Comparison of ENCODE assay signal across 12 cellular contexts in genomic region chr9:27784999-27785713, GRCh38.
A peak's percentile ranks its signal among the peaks of the same experiment; 100 is the strongest.
DNase-seq lines count a peak whose midpoint lies in the region; ATAC-seq and TF ChIP-seq lines count a peak whose summit lies in the region.
"Had no signal": no experiment of that assay in that cellular context is flagged by ENCODE, and none has a peak within 500 bp of the region (broad histone marks: within the 10 kb centered on the region; RNA-seq: fewer than 3 reads in every experiment).

No MANE protein-coding gene starts in this region.

- TF ChIP-seq POLR2A in adrenal gland (IDR thresholded peaks at IDR 0.05) = no peak

- WGBS in adrenal gland, 4 donors = 37 to 54% (median 54%) methylated on average over 6 of the region's 6 CpGs

- intact Hi-C loops in activated naive CD4-positive, alpha-beta T cell treated with anti-CD3 and anti-CD28 coated beads for 36 hours (cut with micrococcal nuclease) = loop anchor here (2.0 to 10.0 kb wide), 3 partner anchors 58 to 420 kb away; partner anchors contain the start of gene C9orf72
- intact Hi-C loops in activated CD8-positive, alpha-beta T cell treated with anti-CD3 and anti-CD28 coated beads for 36 hours (cut with micrococcal nuclease) = loop anchor here (5.0 kb wide), 1 partner anchor 53 kb away; no protein-coding TSS in a partner anchor
- intact Hi-C loops in adrenal gland (cut with DNase I) = no loop called here

- H3K27ac ChIP-seq in adrenal gland = no peak overlapping the region
- H3K27ac ChIP-seq: dorsolateral prefrontal cortex had no signal

- H3K27me3 ChIP-seq in adrenal gland = no peaks in the 10 kb centered on the region
- H3K27me3 ChIP-seq: dorsolateral prefrontal cortex had no signal

- no peaks in the 10 kb centered on the region for H3K36me3 Mint-ChIP-seq in activated naive CD4-positive, alpha-beta T cell treated with anti-CD3 and anti-CD28 coated beads for 36 hours (ENCODE audit: low read depth)
- no peaks in the 10 kb centered on the region for H3K36me3 Mint-ChIP-seq in activated CD8-positive, alpha-beta T cell treated with anti-CD3 and anti-CD28 coated beads for 36 hours (ENCODE audit: low read depth)
- H3K36me3 Mint-ChIP-seq: naive thymus-derived CD8-positive, alpha-beta T cell had no signal

- CTCF ChIA-PET in activated naive CD4-positive, alpha-beta T cell treated with anti-CD3 and anti-CD28 coated beads for 36 hours (lab: Charles Lee) = no interaction called here
- CTCF ChIA-PET in activated CD8-positive, alpha-beta T cell treated with anti-CD3 and anti-CD28 coated beads for 36 hours (lab: Charles Lee) = interaction anchor here (2.3 kb wide), 1 partner anchor 59 kb away, joined by 6 read pairs; no protein-coding TSS in a partner anchor

- H3K4me3 Mint-ChIP-seq in activated naive CD4-positive, alpha-beta T cell treated with anti-CD3 and anti-CD28 coated beads for 36 hours = no peak overlapping the region
- no peak overlapping the region for H3K4me3 Mint-ChIP-seq in activated CD8-positive, alpha-beta T cell treated with anti-CD3 and anti-CD28 coated beads for 36 hours
- H3K4me3 Mint-ChIP-seq: naive thymus-derived CD8-positive, alpha-beta T cell had no signal

- peaks cover 17% of the 10 kb centered on the region for H3K9me3 Mint-ChIP-seq in activated naive CD4-positive, alpha-beta T cell treated with anti-CD3 and anti-CD28 coated beads for 36 hours
- peaks cover 1% of the 10 kb centered on the region for H3K9me3 Mint-ChIP-seq in activated CD8-positive, alpha-beta T cell treated with anti-CD3 and anti-CD28 coated beads for 36 hours

- H3K9me3 ChIP-seq in adrenal gland (replicated peaks in 1 of 3) = no peaks in the 10 kb centered on the region

- ATAC-seq in HG02970 (IDR thresholded peaks at IDR 0.05; ENCODE audit: low FRiP score, unreplicated experiment) (peak; percentile 51), GM21515 (IDR thresholded peaks at IDR 0.05; ENCODE audit: unreplicated experiment) (no peak)
- peak; percentile 73 for ATAC-seq in activated CD8-positive, alpha-beta T cell treated with anti-CD3 and anti-CD28 coated beads for 36 hours
- ATAC-seq: naive thymus-derived CD8-positive, alpha-beta T cell; Panc1 had no signal

- TF ChIP-seq CTCF in activated CD8-positive, alpha-beta T cell treated with anti-CD3 and anti-CD28 coated beads for 36 hours (IDR thresholded peaks at IDR 0.05) = no peak
- no peak for TF ChIP-seq CTCF in adrenal gland (IDR thresholded peaks at IDR 0.05)

- no peaks in the 10 kb centered on the region for H3K4me1 ChIP-seq in adrenal gland (replicated peaks in 1 of 2)

- no peak overlapping the region for H3K27ac Mint-ChIP-seq in activated naive CD4-positive, alpha-beta T cell treated with anti-CD3 and anti-CD28 coated beads for 36 hours
- peak overlapping the region; percentile 40 for H3K27ac Mint-ChIP-seq in activated CD8-positive, alpha-beta T cell treated with anti-CD3 and anti-CD28 coated beads for 36 hours
- H3K27ac Mint-ChIP-seq: naive thymus-derived CD8-positive, alpha-beta T cell had no signal

- no peaks in the 10 kb centered on the region for H3K36me3 ChIP-seq in adrenal gland (replicated peaks in 1 of 2)

- peaks cover 15% of the 10 kb centered on the region for H3K27me3 Mint-ChIP-seq in activated naive CD4-positive, alpha-beta T cell treated with anti-CD3 and anti-CD28 coated beads for 36 hours (ENCODE audit: low read depth)
- H3K27me3 Mint-ChIP-seq in activated CD8-positive, alpha-beta T cell treated with anti-CD3 and anti-CD28 coated beads for 36 hours = peaks cover 16% of the 10 kb centered on the region

- POLR2A ChIA-PET in activated CD8-positive, alpha-beta T cell treated with anti-CD3 and anti-CD28 coated beads for 36 hours (lab: Charles Lee) = no interaction called here

- H3K4me1 Mint-ChIP-seq in activated naive CD4-positive, alpha-beta T cell treated with anti-CD3 and anti-CD28 coated beads for 36 hours (ENCODE audit: low read depth) = peaks cover 9% of the 10 kb centered on the region
- peaks cover 11% of the 10 kb centered on the region for H3K4me1 Mint-ChIP-seq in activated CD8-positive, alpha-beta T cell treated with anti-CD3 and anti-CD28 coated beads for 36 hours (ENCODE audit: low read depth)
- H3K4me1 Mint-ChIP-seq: naive thymus-derived CD8-positive, alpha-beta T cell had no signal

- peak; percentile 31 for DNase-seq in activated naive CD4-positive, alpha-beta T cell treated with anti-CD3 and anti-CD28 coated beads for 36 hours
- no peak for DNase-seq in activated naive CD4-positive, alpha-beta T cell treated with anti-CD3 and anti-CD28 coated beads, Interleukin-2, amount 50 U/mL, for 16 hours
- peak; percentile 56 for DNase-seq in activated CD8-positive, alpha-beta T cell treated with anti-CD3 and anti-CD28 coated beads for 36 hours
- DNase-seq in stimulated activated CD8-positive, alpha-beta memory T cell treated with anti-CD3 and anti-CD28 coated beads, Interleukin-7, amount 100 ng/mL, for 48 hours (ENCODE audit: extremely low read depth in 1 of 2, low read depth in 1 of 2) = peak; percentile 13 to 32
- DNase-seq in adrenal gland (no peak), cerebellar cortex (ENCODE audit: low spot score) (no peak)
- DNase-seq: dorsolateral prefrontal cortex; naive thymus-derived CD8-positive, alpha-beta T cell; NCI-H1048 had no signal

- H3K4me3 ChIP-seq in adrenal gland = no peak overlapping the region
- H3K4me3 ChIP-seq: dorsolateral prefrontal cortex had no signal

Comparison
In these comparisons a context has a peak if more than half of its experiments do, and no peak if none do; other contexts are left out.
1. DNase-seq: peak in activated naive CD4-positive, alpha-beta T cell treated with anti-CD3 and anti-CD28 coated beads for 36 hours (single experiment), activated CD8-positive, alpha-beta T cell treated with anti-CD3 and anti-CD28 coated beads for 36 hours (single experiment) and stimulated activated CD8-positive, alpha-beta memory T cell treated with anti-CD3 and anti-CD28 coated beads, Interleukin-7, amount 100 ng/mL, for 48 hours (2 of 2); none in activated naive CD4-positive, alpha-beta T cell treated with anti-CD3 and anti-CD28 coated beads, Interleukin-2, amount 50 U/mL, for 16 hours (single experiment), adrenal gland (0 of 7) and cerebellar cortex (single experiment).
2. intact Hi-C loops: an anchor here in activated naive CD4-positive, alpha-beta T cell treated with anti-CD3 and anti-CD28 coated beads for 36 hours (2.0 to 10.0 kb wide) and activated CD8-positive, alpha-beta T cell treated with anti-CD3 and anti-CD28 coated beads for 36 hours (5.0 kb wide); none called in adrenal gland.